9 cellular contexts compared by ENCODE assay signal in the genomic region with DNA sequence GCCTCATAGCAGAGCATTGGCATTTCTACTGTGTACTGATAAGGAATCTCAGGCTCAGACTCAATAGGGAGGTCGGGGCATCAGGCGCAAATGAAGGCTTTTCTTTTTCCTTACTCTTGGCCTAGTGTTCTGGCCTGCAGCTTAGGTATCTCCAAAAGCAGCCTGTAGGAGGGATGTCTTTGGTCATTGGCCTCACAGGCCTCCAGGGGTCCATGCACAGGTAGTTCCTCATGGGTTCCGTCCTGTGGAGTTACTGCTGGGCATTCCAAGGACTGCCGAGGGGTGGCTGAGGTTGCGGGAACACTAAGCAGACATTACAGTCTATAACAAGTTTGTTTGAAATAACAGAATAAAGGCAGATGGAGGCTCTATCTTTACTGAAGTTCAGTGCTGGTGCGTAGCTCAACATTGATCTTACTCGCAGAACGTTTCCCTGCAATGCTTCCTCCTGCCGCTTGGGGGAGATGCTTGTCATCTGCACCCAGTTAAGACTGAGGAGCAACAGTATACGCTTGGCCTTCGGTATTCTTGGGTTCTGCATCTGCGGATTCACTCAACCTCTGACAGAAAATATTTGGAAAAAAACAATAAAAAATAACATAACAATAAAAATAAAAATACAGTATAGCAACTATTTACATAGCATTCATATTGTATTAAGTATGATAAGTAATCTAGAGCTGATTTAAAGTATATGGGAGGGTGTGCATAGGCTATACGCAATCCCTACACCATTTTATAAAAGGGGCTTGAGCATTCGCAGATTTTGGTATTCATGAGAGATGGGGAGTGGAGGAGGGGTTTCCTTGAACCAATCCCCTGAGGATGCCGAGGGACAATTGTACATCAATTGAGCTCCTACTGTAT. TPM values are rescaled to one million over a fixed set of nuclear protein-coding genes. Genes with fewer than 3 reads are reported as not detected.
DNase-seq lines count a peak whose midpoint lies in the region; ATAC-seq and TF ChIP-seq lines count a peak whose summit lies in the region.
"Had no signal": no experiment of that assay in that cellular context is flagged by ENCODE, and none has a peak within 500 bp of the region (broad histone marks: within the 10 kb centered on the region; RNA-seq: fewer than 3 reads in every experiment).

No MANE protein-coding gene starts in this region.

- peaks cover 2% of the 10 kb centered on the region for H3K9me3 Mint-ChIP-seq in chondrocyte (ENCODE audit: low read depth)

- H3K4me3 Mint-ChIP-seq in chondrocyte (ENCODE audit: unreplicated experiment), result no peak overlapping the region

- peak; percentile 60 for DNase-seq in ACHN
- peak; percentile 33 for DNase-seq in HPDE6-E6E7 (ENCODE audit: extremely low spot score)
- DNase-seq in SKM-1 treated with dmso at 0.1 percent for 144 hours (lab: John Stamatoyannopoulos, UW; ENCODE audit: unreplicated experiment), result peak; percentile 65
- DNase-seq in chondrocyte (ENCODE audit: low spot score), result no peak
- DNase-seq in mucosa of gallbladder (ENCODE audit: low spot score), result peak; percentile 16
- DNase-seq in DMS79 (lab: John Stamatoyannopoulos, UW), result no peak
- DNase-seq: left cardiac atrium had no signal

- in situ Hi-C loops in ACHN (cut with HindIII; ENCODE audit: low pct_ligation_motif_present, low pct_unique_long_range_greater_than_20kb, low sequenced_read_pairs), result no loop called here

- H3K27me3 Mint-ChIP-seq in chondrocyte (ENCODE audit: low read depth), result no peaks in the 10 kb centered on the region

- ATAC-seq in HG03280 (IDR thresholded peaks at IDR 0.05; ENCODE audit: unreplicated experiment), result no peak

- peak; percentile 92 for TF ChIP-seq CTCF in GM12872 (IDR thresholded peaks at IDR 0.05; ENCODE audit: insufficient read depth, low read depth, low read length)
- TF ChIP-seq CTCF in chondrocyte (IDR thresholded peaks at IDR 0.05), result peak; percentile 79

- no peaks in the 10 kb centered on the region for H3K4me1 Mint-ChIP-seq in chondrocyte (ENCODE audit: low read depth)

- no peak overlapping the region for H3K27ac Mint-ChIP-seq in chondrocyte (ENCODE audit: unreplicated experiment)

- no peaks in the 10 kb centered on the region for H3K36me3 Mint-ChIP-seq in chondrocyte (ENCODE audit: low read depth)

RNA-seq across cellular contexts. Expression of gene SH2D4B, which starts 58.9 kb away (rescaled TPM):
- total RNA-seq in chondrocyte (0.07 TPM in 1 of 3 replicates, not detected in the others), mucosa of gallbladder (not detected)

Comparison
In these comparisons a context has a peak if more than half of its experiments do, and no peak if none do; other contexts are left out.
1. DNase-seq: peak in ACHN (single experiment), HPDE6-E6E7 (single experiment), SKM-1 treated with dmso at 0.1 percent for 144 hours (single experiment) and mucosa of gallbladder (single experiment); none in chondrocyte (single experiment) and DMS79 (single experiment).